8 cellular contexts compared by ENCODE assay signal in genomic region chr19:16366433-16367268, GRCh38. TPM values are rescaled to one million over a fixed set of nuclear protein-coding genes. Genes with fewer than 3 reads are reported as not detected.
DNase-seq lines count a peak whose midpoint lies in the region; ATAC-seq lines count a peak whose summit lies in the region.

No MANE protein-coding gene starts in this region.

- no peaks in the 10 kb centered on the region for H3K9me3 Mint-ChIP-seq in activated CD4-positive, alpha-beta T cell treated with anti-CD3 and anti-CD28 coated beads, Interleukin-2, amount 10 ng/mL, durations not matched to agents 24 days and 14 days

- peak; percentile 42 for ATAC-seq in GM18517 (IDR thresholded peaks at IDR 0.05; ENCODE audit: unreplicated experiment)
- ATAC-seq in HG03103 (IDR thresholded peaks at IDR 0.05; ENCODE audit: low read depth, unreplicated experiment), result peak; percentile 54
- ATAC-seq in GM21423 (IDR thresholded peaks at IDR 0.05; ENCODE audit: unreplicated experiment), result no peak
- ATAC-seq in GM19452 (IDR thresholded peaks at IDR 0.05; ENCODE audit: unreplicated experiment), result no peak
- no peak for ATAC-seq in HG03571 (IDR thresholded peaks at IDR 0.05; ENCODE audit: unreplicated experiment)

- H3K4me3 Mint-ChIP-seq in activated CD4-positive, alpha-beta T cell treated with anti-CD3 and anti-CD28 coated beads, Interleukin-2, amount 10 ng/mL, durations not matched to agents 24 days and 14 days, result no peak overlapping the region

- H3K4me1 ChIP-seq in muscle layer of duodenum (ENCODE audit: control insufficient read depth in 1 of 2, insufficient read depth in 2 of 2, low read length in 2 of 2), result peaks cover 0 to 15% of the 10 kb centered on the region in 2 donors

- H3K9me3 ChIP-seq in muscle layer of duodenum (ENCODE audit: control insufficient read depth in 1 of 2, low read length in 2 of 2), result no peaks in the 10 kb centered on the region

- H3K4me3 ChIP-seq in muscle layer of duodenum (ENCODE audit: low read depth in 1 of 2, low read length in 2 of 2), result no peak overlapping the region

- peak overlapping the region; percentile 85 for H3K27ac Mint-ChIP-seq in activated CD4-positive, alpha-beta T cell treated with anti-CD3 and anti-CD28 coated beads, Interleukin-2, amount 10 ng/mL, durations not matched to agents 24 days and 14 days

- H3K4me1 Mint-ChIP-seq in activated CD4-positive, alpha-beta T cell treated with anti-CD3 and anti-CD28 coated beads, Interleukin-2, amount 10 ng/mL, durations not matched to agents 24 days and 14 days, result peaks cover 59% of the 10 kb centered on the region

- H3K36me3 Mint-ChIP-seq in activated CD4-positive, alpha-beta T cell treated with anti-CD3 and anti-CD28 coated beads, Interleukin-2, amount 10 ng/mL, durations not matched to agents 24 days and 14 days (ENCODE audit: low read depth), result peaks cover 19% of the 10 kb centered on the region

- peak; percentile 87 for DNase-seq in activated CD4-positive, alpha-beta T cell treated with anti-CD3 and anti-CD28 coated beads, Interleukin-2, amount 10 ng/mL, durations not matched to agents 24 days and 14 days
- no peak for DNase-seq in NCI-H1092 treated with DMSO at 0.1 percent for 48 hours (lab: John Stamatoyannopoulos, UW)

- no peaks in the 10 kb centered on the region for H3K27me3 ChIP-seq in muscle layer of duodenum (ENCODE audit: low read depth, low read length)

- peaks cover 13% of the 10 kb centered on the region for H3K27me3 Mint-ChIP-seq in activated CD4-positive, alpha-beta T cell treated with anti-CD3 and anti-CD28 coated beads, Interleukin-2, amount 10 ng/mL, durations not matched to agents 24 days and 14 days

- peak overlapping the region; percentile 1 for H3K27ac ChIP-seq in muscle layer of duodenum (ENCODE audit: low read length)

- peaks cover 0 to 4% of the 10 kb centered on the region in 2 donors for H3K36me3 ChIP-seq in muscle layer of duodenum (ENCODE audit: control insufficient read depth in 1 of 2, insufficient read depth in 2 of 2, low read length in 2 of 2)

- intact Hi-C loops in activated CD4-positive, alpha-beta T cell treated with anti-CD3 and anti-CD28 coated beads, Interleukin-2, amount 10 ng/mL, durations not matched to agents 24 days and 14 days (cut with micrococcal nuclease), result loop anchor here (1.0 kb wide), 2 partner anchors 24 to 27 kb away; no protein-coding TSS in a partner anchor

RNA-seq across cellular contexts. Expression of gene KLF2, which starts 42.0 kb away (rescaled TPM):
- total RNA-seq in activated CD4-positive, alpha-beta T cell treated with anti-CD3 and anti-CD28 coated beads, Interleukin-2, amount 10 ng/mL, durations not matched to agents 24 days and 14 days, result 2.2 and 3.7 TPM in 2 replicates

Comparison
In these comparisons a context has a peak if more than half of its experiments do, and no peak if none do; other contexts are left out.
1. ATAC-seq: peak in GM18517 (single experiment) and HG03103 (single experiment); none in GM21423 (single experiment), GM19452 (single experiment) and HG03571 (single experiment).